ENCODE assay signal across 17 cellular contexts in the genomic region with DNA sequence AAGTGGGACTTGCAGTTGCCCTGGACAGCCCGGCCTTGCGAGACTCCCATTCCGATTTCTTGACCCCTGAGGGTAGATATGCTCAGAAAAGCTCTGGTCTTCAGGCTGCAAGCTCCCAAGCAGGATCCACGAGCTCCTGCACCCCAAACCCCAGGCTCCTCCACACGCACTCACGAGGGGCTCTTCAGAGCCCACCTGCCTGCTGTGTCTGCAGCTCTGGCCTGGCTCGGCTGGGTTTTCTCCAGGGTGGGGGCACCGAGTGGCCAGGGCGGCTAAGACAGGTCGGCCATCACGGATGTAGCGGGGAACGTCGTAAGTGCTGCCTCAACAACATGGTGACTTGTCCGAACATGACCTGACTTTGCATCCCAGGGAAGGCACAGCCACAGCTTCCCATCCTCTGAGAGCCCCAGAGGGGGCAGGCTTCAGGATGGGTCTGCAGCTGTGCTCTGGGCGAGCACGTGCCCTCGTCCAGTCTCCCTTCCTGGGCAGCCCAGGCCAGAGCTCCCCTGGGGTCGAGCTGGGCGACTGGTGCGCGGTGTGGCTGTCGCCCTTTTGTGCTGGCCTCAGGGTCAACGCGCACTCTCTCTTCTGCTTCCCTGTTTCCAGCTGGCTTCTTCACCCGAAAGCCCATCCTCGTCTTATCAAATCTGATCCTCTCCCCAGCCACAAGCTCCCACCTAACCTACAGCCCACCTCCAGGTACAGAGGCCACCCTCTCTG.
DNase-seq lines count a peak whose midpoint lies in the region; ATAC-seq, FAIRE-seq and TF ChIP-seq lines count a peak whose summit lies in the region.
"Had no signal": no experiment of that assay in that cellular context is flagged by ENCODE, and none has a peak within 500 bp of the region (broad histone marks: within the 10 kb centered on the region; RNA-seq: fewer than 3 reads in every experiment).

No MANE protein-coding gene starts in this region.

- no peaks in the 10 kb centered on the region for H3K23me2 ChIP-seq in H9 (ENCODE audit: insufficient read length, low read depth, low read length, poor library complexity, severe bottlenecking)

- no peak for FAIRE-seq in K562 (lab: Jason Lieb, UNC)
- FAIRE-seq: A204.1 had no signal

- POLR2A ChIA-PET in K562 (lab: Yijun Ruan, JAX) = interaction anchor here (1.0 kb wide), 1 partner anchor 61 kb away, joined by 3 read pairs; no protein-coding TSS in a partner anchor
- POLR2A ChIA-PET in naive thymus-derived CD4-positive, alpha-beta T cell (lab: Charles Lee) = no interaction called here

- no peak overlapping the region for H3K4me2 ChIP-seq in H9 (ENCODE audit: insufficient read depth, insufficient read length, low read length)
- H3K4me2 ChIP-seq in K562 (ENCODE audit: insufficient read depth, low read length) = no peak overlapping the region
- H3K4me2 ChIP-seq: PC-9 had no signal

- H3K56ac ChIP-seq in H9 (ENCODE audit: insufficient read length, low read depth, low read length) = no peak overlapping the region

- DNase-seq in H9 (no peak), K562 (ENCODE audit: extremely low read depth in 1 of 4, low spot score in 3 of 4) (no peak), sciatic nerve (ENCODE audit: low spot score) (peak; percentile 28), caudate nucleus (lab: John Stamatoyannopoulos, UW) (no peak), nephron progenitor cell (no peak)
- no peak for DNase-seq in naive thymus-derived CD4-positive, alpha-beta T cell
- no peak for DNase-seq in stimulated activated CD4-positive, alpha-beta T cell treated with anti-CD3 and anti-CD28 coated beads, Interleukin-1b, Interleukin-23, amount 100 ng/mL, for 48 hours
- DNase-seq: BE2C, Karpas-422, NCI-H1930, NCI-H2227 treated with DMSO at 0.1 percent for 48 hours, NCI-H510A, PC-9, SIG-M5 had no signal

- no peak overlapping the region for H2BK20ac ChIP-seq in H9 (ENCODE audit: low read depth, low read length, poor library complexity, severe bottlenecking)

- no peak overlapping the region for H3T11ph ChIP-seq in H9 (ENCODE audit: low read length)

- no peaks in the 10 kb centered on the region for H4K20me1 ChIP-seq in H9 (ENCODE audit: control insufficient read depth, insufficient read depth, insufficient read length)
- peaks cover 16% of the 10 kb centered on the region for H4K20me1 ChIP-seq in K562 (replicated peaks; ENCODE audit: control insufficient read depth, insufficient read depth, low read length)

- intact Hi-C loops in K562 (cut with micrococcal nuclease) (no loop called here), sciatic nerve (cut with DNase I) (no loop called here)
- intact Hi-C loops in naive thymus-derived CD4-positive, alpha-beta T cell (cut with micrococcal nuclease) = no loop called here

- H3K4ac ChIP-seq in H9 (ENCODE audit: low read depth, low read length) = no peak overlapping the region

- H3K36me3 Mint-ChIP-seq in H9 (ENCODE audit: insufficient read depth in 1 of 3, low read depth in 3 of 3) (no peaks in the 10 kb centered on the region), nephron progenitor cell (ENCODE audit: low read depth) (no peaks in the 10 kb centered on the region)
- no peaks in the 10 kb centered on the region for H3K36me3 Mint-ChIP-seq in naive thymus-derived CD4-positive, alpha-beta T cell
- H3K36me3 Mint-ChIP-seq: IgD-negative memory B cell had no signal

- H3K27ac Mint-ChIP-seq in H9 (peak overlapping the region in 1 of 3 experiments; percentile 65; a peak in 1 of 7 replicates), nephron progenitor cell (no peak overlapping the region)
- H3K27ac Mint-ChIP-seq in naive thymus-derived CD4-positive, alpha-beta T cell = peak overlapping the region in 1 of 9 donors; percentile 11

- no peak overlapping the region for H2BK15ac ChIP-seq in H9 (ENCODE audit: low read depth, low read length)

- no peak overlapping the region for H2BK120ac ChIP-seq in H9 (ENCODE audit: low read depth, low read length, poor library complexity, severe bottlenecking)

- H4K91ac ChIP-seq in H9 (ENCODE audit: insufficient read length, low read depth, low read length) = no peak overlapping the region

- no peak for TF ChIP-seq RAD21 in K562 (CRISPR knock-in tag; conservative IDR thresholded peaks at IDR 0.05 in 1 of 2, IDR thresholded peaks at IDR 0.05 in 1 of 2)

- H3K4me1 Mint-ChIP-seq in H9 = peaks cover 0 to 2% of the 10 kb centered on the region in 2 experiments; a peak in 2 of 4 replicates
- no peaks in the 10 kb centered on the region for H3K4me1 Mint-ChIP-seq in naive thymus-derived CD4-positive, alpha-beta T cell
- peaks cover 20% of the 10 kb centered on the region for H3K4me1 Mint-ChIP-seq in nephron progenitor cell
- H3K4me1 Mint-ChIP-seq: IgD-negative memory B cell had no signal

- no peak overlapping the region for H2BK5ac ChIP-seq in H9 (ENCODE audit: insufficient read length, low read length)

- no peak overlapping the region for H4K8ac ChIP-seq in H9 (replicated peaks; ENCODE audit: insufficient read length, low read depth, low read length)

- no peak overlapping the region for H3K4me3 ChIP-seq in K562
- no peak overlapping the region for H3K4me3 ChIP-seq in naive thymus-derived CD4-positive, alpha-beta T cell (ENCODE audit: low read length)
- H3K4me3 ChIP-seq: PC-9 had no signal

- H3K9me3 Mint-ChIP-seq in H9 = no peaks in the 10 kb centered on the region
- no peaks in the 10 kb centered on the region for H3K9me3 Mint-ChIP-seq in naive thymus-derived CD4-positive, alpha-beta T cell
- H3K9me3 Mint-ChIP-seq in nephron progenitor cell = no peaks in the 10 kb centered on the region

- H3K27me3 ChIP-seq in H9 (ENCODE audit: insufficient read depth, low read length) (no peaks in the 10 kb centered on the region), K562 (ENCODE audit: control insufficient read depth in 2 of 2, insufficient read depth in 2 of 2, low read length in 2 of 2) (peaks cover 48 to 62% of the 10 kb centered on the region in 2 experiments; a peak in 4 of 5 replicates)
- H3K27me3 ChIP-seq in naive thymus-derived CD4-positive, alpha-beta T cell (ENCODE audit: control insufficient read depth in 2 of 2, insufficient read depth in 2 of 2, low read length in 2 of 2) = no peaks in the 10 kb centered on the region
- H3K27me3 ChIP-seq: BE2C had no signal

- H3K36me3 ChIP-seq in K562 (ENCODE audit: control insufficient read depth, insufficient read depth, low read length) = no peaks in the 10 kb centered on the region
- no peaks in the 10 kb centered on the region for H3K36me3 ChIP-seq in naive thymus-derived CD4-positive, alpha-beta T cell (ENCODE audit: control insufficient read depth in 2 of 3, insufficient read depth in 3 of 3, low read length in 3 of 3)
- H3K36me3 ChIP-seq: BE2C had no signal

- CTCF ChIA-PET in K562 (lab: Yijun Ruan, JAX; ENCODE audit: low intra/inter-chr PET ratio) = no interaction called here
- CTCF ChIA-PET in naive thymus-derived CD4-positive, alpha-beta T cell (lab: Charles Lee) = no interaction called here

- no CpG with 5 or more reads among the region's 27 CpGs for WGBS in H9 (ENCODE audit: extremely low coverage, insufficient read length, low lambda C conversion rate)
- WGBS in K562 (ENCODE audit: insufficient coverage, low coverage, missing lambda C conversion rate) = 6% methylated on average over 27 of the region's 27 CpGs

- H3K9me3 ChIP-seq in H9 (ENCODE audit: control insufficient read depth, low read depth, low read length) (no peaks in the 10 kb centered on the region), K562 (replicated peaks; ENCODE audit: control insufficient read depth, insufficient read depth, low read depth, low read length) (no peaks in the 10 kb centered on the region)
- H3K9me3 ChIP-seq in naive thymus-derived CD4-positive, alpha-beta T cell (ENCODE audit: control insufficient read depth in 2 of 3, low read length in 3 of 3) = no peaks in the 10 kb centered on the region
- H3K9me3 ChIP-seq: BE2C had no signal

- no peak overlapping the region for H4K5ac ChIP-seq in H9 (ENCODE audit: insufficient read length, low read depth, low read length)

- in situ Hi-C loops in K562 (cut with MboI) = no loop called here

- no TSS peak for BruUV-seq in K562 (replicated peaks; lab: Mats Ljungman, UMichigan)

- no peak for TF ChIP-seq POLR2A in K562 (conservative IDR thresholded peaks at IDR 0.05)

- H3K23ac ChIP-seq in H9 (ENCODE audit: insufficient read length, low read depth, low read length) = no peak overlapping the region

- peak overlapping the region; percentile 14 for H3K18ac ChIP-seq in H9 (ENCODE audit: insufficient read length, low read depth, low read length)

- no peak overlapping the region for H3K14ac ChIP-seq in H9 (ENCODE audit: insufficient read depth, low read length)

- no peak overlapping the region for H2BK12ac ChIP-seq in H9 (ENCODE audit: insufficient read length, low read depth, low read length)

- H3K79me1 ChIP-seq in H9 (ENCODE audit: insufficient read depth, low read depth, low read length, poor library complexity, severe bottlenecking) = no peaks in the 10 kb centered on the region

- H3K4me3 Mint-ChIP-seq in H9 (no peak overlapping the region), nephron progenitor cell (no peak overlapping the region)
- no peak overlapping the region for H3K4me3 Mint-ChIP-seq in naive thymus-derived CD4-positive, alpha-beta T cell
- H3K4me3 Mint-ChIP-seq: IgD-negative memory B cell had no signal

- H3K27ac ChIP-seq in H9 (ENCODE audit: insufficient read length, low read depth, low read length) (no peak overlapping the region), K562 (ENCODE audit: extremely low read depth, low read depth, low read length) (no peak overlapping the region), caudate nucleus (ENCODE audit: low read depth, low read length) (no peak overlapping the region)
- H3K27ac ChIP-seq in naive thymus-derived CD4-positive, alpha-beta T cell (ENCODE audit: low read depth, low read length) = no peak overlapping the region
- H3K27ac ChIP-seq: PC-9, RWPE1 had no signal

- H3K9ac ChIP-seq in H9 (ENCODE audit: extremely low read depth, insufficient read length, low read length) (no peak overlapping the region), K562 (ENCODE audit: insufficient read depth in 1 of 2, low read depth in 2 of 2, low read length in 2 of 2) (peak overlapping the region in 1 of 2 experiments; percentile 45; a peak in 1 of 4 replicates)

- H2AK5ac ChIP-seq in H9 (ENCODE audit: insufficient read length, low read length) = no peak overlapping the region

- H3K79me2 ChIP-seq in H9 (ENCODE audit: insufficient read depth, low read length) = no peaks in the 10 kb centered on the region
- no peaks in the 10 kb centered on the region for H3K79me2 ChIP-seq in K562 (ENCODE audit: control insufficient read depth, insufficient read depth, low read length)

- H2AFZ ChIP-seq in H9 (ENCODE audit: low read length) (no peak overlapping the region), K562 (ENCODE audit: low read depth, low read length) (no peak overlapping the region)
- H2AFZ ChIP-seq: PC-9 had no signal

- H3K4me1 ChIP-seq in H9 (ENCODE audit: insufficient read depth, low read length) = no peaks in the 10 kb centered on the region
- peaks cover 0 to 12% of the 10 kb centered on the region in 2 experiments; a peak in 2 of 5 replicates for H3K4me1 ChIP-seq in K562 (replicated peaks in 1 of 2; ENCODE audit: control insufficient read depth in 2 of 2, insufficient read depth in 2 of 2, low read length in 2 of 2)
- H3K4me1 ChIP-seq in naive thymus-derived CD4-positive, alpha-beta T cell (ENCODE audit: control insufficient read depth in 2 of 2, insufficient read depth in 2 of 2, low read length in 2 of 2) = no peaks in the 10 kb centered on the region
- H3K4me1 ChIP-seq: BE2C had no signal

- ATAC-seq in K562 (peak; percentile 33; the same call in 1 of the 3 replicates), sciatic nerve (no peak)
- ATAC-seq in naive thymus-derived CD4-positive, alpha-beta T cell = peak; percentile 14

- TF ChIP-seq EP300 in K562 (IDR thresholded peaks at IDR 0.05; ENCODE audit: low read length) = no peak

- H3K9me1 ChIP-seq in K562 (ENCODE audit: control insufficient read depth, insufficient read depth, low read length) = peaks cover 3% of the 10 kb centered on the region

- peaks cover 7% of the 10 kb centered on the region; the same call in 1 of the 2 replicates for H3K27me3 Mint-ChIP-seq in H9 (ENCODE audit: low read depth)
- no peaks in the 10 kb centered on the region for H3K27me3 Mint-ChIP-seq in naive thymus-derived CD4-positive, alpha-beta T cell
- H3K27me3 Mint-ChIP-seq in nephron progenitor cell (ENCODE audit: low read depth, poor library complexity) = peaks cover 14% of the 10 kb centered on the region
- H3K27me3 Mint-ChIP-seq: IgD-negative memory B cell had no signal

- TF ChIP-seq CTCF in H9 (conservative IDR thresholded peaks at IDR 0.05) (no peak), K562 (IDR thresholded peaks at IDR 0.05 in 2 of 3, conservative IDR thresholded peaks at IDR 0.05 in 1 of 3; ENCODE audit: insufficient read depth in 2 of 3, low read depth in 1 of 3, low read length in 3 of 3) (no peak), nephron progenitor cell (IDR thresholded peaks at IDR 0.05) (no peak)
